Comparison of ENCODE assay signal across 2 cellular contexts in genomic region chr16:70374213-70374612, GRCh38.
TF ChIP-seq lines count a peak whose summit lies in the region.

No MANE protein-coding gene starts in this region.

TF ChIP-seq in HEK293, 187 proteins besides CTCF, POLR2A, EP300 and RAD21 (continued from another document):
- no peak for TF ChIP-seq ZNF433 (tag by site-specific recombination; IDR thresholded peaks at IDR 0.05; ENCODE audit: low read depth)
- TF ChIP-seq ZNF513 (tag by site-specific recombination; IDR thresholded peaks at IDR 0.05) = no peak
- no peak for TF ChIP-seq GLI4 (tag by site-specific recombination; IDR thresholded peaks at IDR 0.05)
TF ChIP-seq in HEK293: peak in this region for 1.

TF ChIP-seq in K562, 482 proteins besides CTCF, POLR2A, EP300 and RAD21 (continued from another document):
- TF ChIP-seq SUPT5H (IDR thresholded peaks at IDR 0.05) = peak; percentile 35; the same call in 1 of the 2 replicates
- TF ChIP-seq EGR1 (conservative IDR thresholded peaks at IDR 0.05) = 0 out of 2 replicates have a peak, but pooled peaks have one; percentile 4
- no peak for TF ChIP-seq RBM25 (IDR thresholded peaks at IDR 0.05; ENCODE audit: low read depth, low read length, severe bottlenecking)
- TF ChIP-seq POLR2B (IDR thresholded peaks at IDR 0.05; ENCODE audit: low read depth, partially characterized antibody) = peak; percentile 38
- TF ChIP-seq, protein P1, sequence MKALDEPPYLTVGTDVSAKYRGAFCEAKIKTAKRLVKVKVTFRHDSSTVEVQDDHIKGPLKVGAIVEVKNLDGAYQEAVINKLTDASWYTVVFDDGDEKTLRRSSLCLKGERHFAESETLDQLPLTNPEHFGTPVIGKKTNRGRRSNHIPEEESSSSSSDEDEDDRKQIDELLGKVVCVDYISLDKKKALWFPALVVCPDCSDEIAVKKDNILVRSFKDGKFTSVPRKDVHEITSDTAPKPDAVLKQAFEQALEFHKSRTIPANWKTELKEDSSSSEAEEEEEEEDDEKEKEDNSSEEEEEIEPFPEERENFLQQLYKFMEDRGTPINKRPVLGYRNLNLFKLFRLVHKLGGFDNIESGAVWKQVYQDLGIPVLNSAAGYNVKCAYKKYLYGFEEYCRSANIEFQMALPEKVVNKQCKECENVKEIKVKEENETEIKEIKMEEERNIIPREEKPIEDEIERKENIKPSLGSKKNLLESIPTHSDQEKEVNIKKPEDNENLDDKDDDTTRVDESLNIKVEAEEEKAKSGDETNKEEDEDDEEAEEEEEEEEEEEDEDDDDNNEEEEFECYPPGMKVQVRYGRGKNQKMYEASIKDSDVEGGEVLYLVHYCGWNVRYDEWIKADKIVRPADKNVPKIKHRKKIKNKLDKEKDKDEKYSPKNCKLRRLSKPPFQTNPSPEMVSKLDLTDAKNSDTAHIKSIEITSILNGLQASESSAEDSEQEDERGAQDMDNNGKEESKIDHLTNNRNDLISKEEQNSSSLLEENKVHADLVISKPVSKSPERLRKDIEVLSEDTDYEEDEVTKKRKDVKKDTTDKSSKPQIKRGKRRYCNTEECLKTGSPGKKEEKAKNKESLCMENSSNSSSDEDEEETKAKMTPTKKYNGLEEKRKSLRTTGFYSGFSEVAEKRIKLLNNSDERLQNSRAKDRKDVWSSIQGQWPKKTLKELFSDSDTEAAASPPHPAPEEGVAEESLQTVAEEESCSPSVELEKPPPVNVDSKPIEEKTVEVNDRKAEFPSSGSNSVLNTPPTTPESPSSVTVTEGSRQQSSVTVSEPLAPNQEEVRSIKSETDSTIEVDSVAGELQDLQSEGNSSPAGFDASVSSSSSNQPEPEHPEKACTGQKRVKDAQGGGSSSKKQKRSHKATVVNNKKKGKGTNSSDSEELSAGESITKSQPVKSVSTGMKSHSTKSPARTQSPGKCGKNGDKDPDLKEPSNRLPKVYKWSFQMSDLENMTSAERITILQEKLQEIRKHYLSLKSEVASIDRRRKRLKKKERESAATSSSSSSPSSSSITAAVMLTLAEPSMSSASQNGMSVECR (CRISPR knock-in tag; IDR thresholded peaks at IDR 0.05) = no peak
